ENCODE assay signal across 14 cellular contexts in genomic region chr4:1725521-1725920, GRCh38. TPM values are rescaled to one million over a fixed set of nuclear protein-coding genes. Genes with fewer than 3 reads are reported as not detected.
DNase-seq lines count a peak whose midpoint lies in the region; ATAC-seq and TF ChIP-seq lines count a peak whose summit lies in the region.
"Had no signal": no experiment of that assay in that cellular context is flagged by ENCODE, and none has a peak within 500 bp of the region (broad histone marks: within the 10 kb centered on the region; RNA-seq: fewer than 3 reads in every experiment).

No MANE protein-coding gene starts in this region.

- no peak overlapping the region for H2BK5ac ChIP-seq in IMR-90 (ENCODE audit: low read depth, low read length, poor library complexity, severe bottlenecking)

- intact Hi-C loops in activated CD4-positive, alpha-beta T cell treated with anti-CD3 and anti-CD28 coated beads for 36 hours (cut with DNase I, micrococcal nuclease) = no loop called here
- intact Hi-C loops in IMR-90 (cut with micrococcal nuclease) = loop anchor here (10.0 kb wide), 1 partner anchor 361 kb away; no protein-coding TSS in a partner anchor

- H3K4ac ChIP-seq in IMR-90 (ENCODE audit: low read depth, low read length) = no peak overlapping the region

- H3K4me1 ChIP-seq in IMR-90 (ENCODE audit: control insufficient read depth, insufficient read depth, low read length) (peaks cover 17% of the 10 kb centered on the region), neural progenitor cell (peaks cover 10% of the 10 kb centered on the region)

- no peak overlapping the region for H2AK5ac ChIP-seq in IMR-90 (ENCODE audit: low read depth, low read length)

- H3K9ac ChIP-seq in IMR-90 (ENCODE audit: low read depth, low read length) (no peak overlapping the region), neural progenitor cell (no peak overlapping the region)

- H3K79me1 ChIP-seq in IMR-90 (ENCODE audit: low read depth in 1 of 2, low read length in 2 of 2) = peaks cover 40 to 73% of the 10 kb centered on the region in 2 experiments

- H3K4me2 ChIP-seq in IMR-90 (ENCODE audit: low read depth, low read length) (no peak overlapping the region), neural progenitor cell (no peak overlapping the region)
- H3K4me2 ChIP-seq: hepatocyte had no signal

- peaks cover 76% of the 10 kb centered on the region for H3K36me3 Mint-ChIP-seq in activated CD4-positive, alpha-beta T cell treated with anti-CD3 and anti-CD28 coated beads for 36 hours (ENCODE audit: low read depth)
- peaks cover 64% of the 10 kb centered on the region for H3K36me3 Mint-ChIP-seq in activated naive CD8-positive, alpha-beta T cell treated with anti-CD3 and anti-CD28 coated beads for 36 hours
- peaks cover 20% of the 10 kb centered on the region for H3K36me3 Mint-ChIP-seq in neural progenitor cell

- no peaks in the 10 kb centered on the region for H3K27me3 Mint-ChIP-seq in activated CD4-positive, alpha-beta T cell treated with anti-CD3 and anti-CD28 coated beads for 36 hours
- H3K27me3 Mint-ChIP-seq in activated naive CD8-positive, alpha-beta T cell treated with anti-CD3 and anti-CD28 coated beads for 36 hours = no peaks in the 10 kb centered on the region
- peaks cover 2% of the 10 kb centered on the region for H3K27me3 Mint-ChIP-seq in neural progenitor cell (ENCODE audit: insufficient read depth, low read depth)

- H3K14ac ChIP-seq in IMR-90 (replicated peaks; ENCODE audit: low read depth, low read length) = no peak overlapping the region

- H2AK9ac ChIP-seq in IMR-90 (replicated peaks; ENCODE audit: low read depth, low read length, poor library complexity) = peak overlapping the region; percentile 83

- no peak for TF ChIP-seq POLR2A in IMR-90 (IDR thresholded peaks at IDR 0.05; ENCODE audit: low read depth, low read length)

- H3K9me3 Mint-ChIP-seq in activated CD4-positive, alpha-beta T cell treated with anti-CD3 and anti-CD28 coated beads for 36 hours (ENCODE audit: low read depth) = no peaks in the 10 kb centered on the region
- no peaks in the 10 kb centered on the region for H3K9me3 Mint-ChIP-seq in activated naive CD8-positive, alpha-beta T cell treated with anti-CD3 and anti-CD28 coated beads for 36 hours
- no peaks in the 10 kb centered on the region for H3K9me3 Mint-ChIP-seq in neural progenitor cell
- H3K9me3 Mint-ChIP-seq: WTC11 had no signal

- peak; percentile 1 for DNase-seq in activated CD4-positive, alpha-beta T cell treated with anti-CD3 and anti-CD28 coated beads for 36 hours
- DNase-seq in activated CD4-positive, alpha-beta T cell treated with anti-CD3 and anti-CD28 coated beads, Interleukin-2, amount 50 U/mL, for 1 hour = no peak
- DNase-seq in IMR-90 (no peak), neural progenitor cell (ENCODE audit: low spot score) (no peak), SIG-M5 (lab: John Stamatoyannopoulos, UW) (no peak), MV-4-11 (lab: John Stamatoyannopoulos, UW) (no peak)
- DNase-seq in activated naive CD8-positive, alpha-beta T cell treated with anti-CD3 and anti-CD28 coated beads for 36 hours = no peak
- DNase-seq in NK-92 treated with Interleukin-12 subunit alpha and Interleukin-12 subunit beta, amount 100 ng/mL, for 24 hours (lab: John Stamatoyannopoulos, UW) = no peak

- H2BK20ac ChIP-seq in IMR-90 (ENCODE audit: low read depth, low read length) = no peak overlapping the region

- no peak for TF ChIP-seq RAD21 in IMR-90 (IDR thresholded peaks at IDR 0.05; ENCODE audit: low read length)

- H3K4me3 Mint-ChIP-seq in activated CD4-positive, alpha-beta T cell treated with anti-CD3 and anti-CD28 coated beads for 36 hours = no peak overlapping the region
- no peak overlapping the region for H3K4me3 Mint-ChIP-seq in activated naive CD8-positive, alpha-beta T cell treated with anti-CD3 and anti-CD28 coated beads for 36 hours
- H3K4me3 Mint-ChIP-seq in neural progenitor cell = peak overlapping the region; percentile 52
- H3K4me3 Mint-ChIP-seq: WTC11 had no signal

- H3K27ac ChIP-seq in IMR-90 (ENCODE audit: insufficient read depth, low read length) = no peak overlapping the region
- H3K27ac ChIP-seq in neural progenitor cell = no peak overlapping the region
- H3K27ac ChIP-seq: hepatocyte, psoas muscle, testis had no signal

- no peak overlapping the region for H3K56ac ChIP-seq in IMR-90 (ENCODE audit: extremely low read depth, insufficient read depth, low read length)

- in situ Hi-C loops in IMR-90 (cut with MboI; ENCODE audit: low sequenced_read_pairs) = no loop called here

- CTCF ChIA-PET in activated CD4-positive, alpha-beta T cell treated with anti-CD3 and anti-CD28 coated beads for 36 hours (lab: Charles Lee) = interaction anchor here (0.6 to 13.1 kb wide), 6 partner anchors 16 to 815 kb away, joined by 3 to 196 read pairs (median 4); no protein-coding TSS in a partner anchor
- CTCF ChIA-PET in IMR-90 (lab: Yijun Ruan, JAX) = interaction anchor here (0.9 to 1.6 kb wide), 2 partner anchors 12 to 32 kb away, joined by 4 to 13 read pairs; no protein-coding TSS in a partner anchor

- H3K27ac Mint-ChIP-seq in activated CD4-positive, alpha-beta T cell treated with anti-CD3 and anti-CD28 coated beads for 36 hours = peak overlapping the region; percentile 51
- H3K27ac Mint-ChIP-seq in activated naive CD8-positive, alpha-beta T cell treated with anti-CD3 and anti-CD28 coated beads for 36 hours = peak overlapping the region; percentile 9
- H3K27ac Mint-ChIP-seq in neural progenitor cell = no peak overlapping the region

- H3K23ac ChIP-seq in IMR-90 (ENCODE audit: low read depth, low read length) = no peak overlapping the region

- peaks cover 68% of the 10 kb centered on the region for H3K4me1 Mint-ChIP-seq in activated CD4-positive, alpha-beta T cell treated with anti-CD3 and anti-CD28 coated beads for 36 hours
- H3K4me1 Mint-ChIP-seq in activated naive CD8-positive, alpha-beta T cell treated with anti-CD3 and anti-CD28 coated beads for 36 hours = peaks cover 41% of the 10 kb centered on the region
- peaks cover 30% of the 10 kb centered on the region for H3K4me1 Mint-ChIP-seq in neural progenitor cell

- no peak overlapping the region for H2BK120ac ChIP-seq in IMR-90 (ENCODE audit: low read depth, low read length)

- POLR2A ChIA-PET in activated CD4-positive, alpha-beta T cell treated with anti-CD3 and anti-CD28 coated beads for 36 hours (lab: Charles Lee) = interaction anchor here (0.6 to 1.2 kb wide), 3 partner anchors 15 to 32 kb away, joined by 3 to 5 read pairs (median 4); no protein-coding TSS in a partner anchor
- POLR2A ChIA-PET in IMR-90 (lab: Charles Lee; ENCODE audit: unreplicated experiment) = no interaction called here

- dilution Hi-C loops in IMR-90 (cut with HindIII; ENCODE audit: low sequenced_read_pairs, unreplicated experiment) = no loop called here

- H3K4me3 ChIP-seq in IMR-90 (ENCODE audit: insufficient read depth, low read depth, low read length) (no peak overlapping the region), neural progenitor cell (no peak overlapping the region)
- H3K4me3 ChIP-seq: body of pancreas, dorsolateral prefrontal cortex, hepatocyte, psoas muscle, testis had no signal

- H4K91ac ChIP-seq in IMR-90 (ENCODE audit: insufficient read depth, low read depth, low read length) = no peak overlapping the region

- no peak overlapping the region for H4K8ac ChIP-seq in IMR-90 (ENCODE audit: low read depth in 2 of 2, low read length in 2 of 2)

- no peaks in the 10 kb centered on the region for H3K27me3 ChIP-seq in IMR-90 (ENCODE audit: control insufficient read depth, insufficient read depth, low read length)
- H3K27me3 ChIP-seq in neural progenitor cell = no peaks in the 10 kb centered on the region
- H3K27me3 ChIP-seq: body of pancreas, dorsolateral prefrontal cortex, hepatocyte, testis had no signal

- ATAC-seq in activated CD4-positive, alpha-beta T cell treated with anti-CD3 and anti-CD28 coated beads for 36 hours = no peak
- ATAC-seq in IMR-90 (ENCODE audit: low read depth) = no peak

- H4K5ac ChIP-seq in IMR-90 (ENCODE audit: low read depth, low read length) = no peak overlapping the region

- no TSS peak for BruUV-seq in IMR-90 (replicated peaks; lab: Mats Ljungman, UMichigan)

- TF ChIP-seq CTCF in IMR-90 (conservative IDR thresholded peaks at IDR 0.05; ENCODE audit: low read depth, low read length) (no peak), neural progenitor cell (IDR thresholded peaks at IDR 0.05) (no peak)

- no peak overlapping the region for H2BK15ac ChIP-seq in IMR-90 (ENCODE audit: low read depth, low read length)

- peaks cover 76% of the 10 kb centered on the region for H3K79me2 ChIP-seq in neural progenitor cell (ENCODE audit: low read depth)

- H3K9me3 ChIP-seq in IMR-90 (ENCODE audit: control insufficient read depth, insufficient read depth, low read length) (no peaks in the 10 kb centered on the region), neural progenitor cell (ENCODE audit: low read depth) (no peaks in the 10 kb centered on the region)
- H3K9me3 ChIP-seq: body of pancreas, psoas muscle, testis had no signal

- peaks cover 3% of the 10 kb centered on the region; the same call in 1 of the 2 replicates for H3K9me1 ChIP-seq in IMR-90 (ENCODE audit: insufficient read depth, low read length)

- H3K36me3 ChIP-seq in IMR-90 (ENCODE audit: control insufficient read depth, insufficient read depth, low read length) = peaks cover 12% of the 10 kb centered on the region
- H3K36me3 ChIP-seq in neural progenitor cell = no peaks in the 10 kb centered on the region

- H4K20me1 ChIP-seq in IMR-90 (ENCODE audit: insufficient read depth, low read length) = peaks cover 18% of the 10 kb centered on the region; the same call in 1 of the 2 replicates
- peaks cover 83% of the 10 kb centered on the region for H4K20me1 ChIP-seq in neural progenitor cell (ENCODE audit: low read depth)

- no peak overlapping the region for H2AFZ ChIP-seq in IMR-90 (replicated peaks; ENCODE audit: low read length, poor library complexity)
- H2AFZ ChIP-seq in neural progenitor cell (replicated peaks) = no peak overlapping the region

- 100% methylated on average over 2 of the region's 10 CpGs; no CpG with 5 or more reads in 1 of the 2 experiments for WGBS in IMR-90 (ENCODE audit: extremely low coverage in 2 of 2, insufficient read length in 1 of 2), 2 experiments

- peaks cover 71% of the 10 kb centered on the region for H3F3A ChIP-seq in neural progenitor cell (ENCODE audit: low read depth)

- no peak overlapping the region for H3K18ac ChIP-seq in IMR-90 (ENCODE audit: low read depth, low read length)

RNA-seq across cellular contexts. Expression of gene TACC3, which starts 4.2 kb away (rescaled TPM):
- 100 to 1,000 TPM; 197 to 206 TPM for total RNA-seq in activated CD4-positive, alpha-beta T cell treated with anti-CD3 and anti-CD28 coated beads for 36 hours
- total RNA-seq in IMR-90 (2012; rRNA removed) (15.0 and 15.1 TPM in 2 replicates), neural progenitor cell (ENCODE audit: low replicate concordance) (68.4 and 115 TPM in 2 replicates)
- 49.7 and 49.8 TPM in 2 replicates for polyA plus RNA-seq in IMR-90 (2012; rRNA removed)
- 26.4 and 36.9 TPM in 2 replicates for polyA plus RNA-seq in IMR-90 (2012; cell fraction: cytosol; rRNA removed)
- 70.1 and 136 TPM in 2 replicates for polyA plus RNA-seq in IMR-90 (2012; cell fraction: nucleus; rRNA removed; ENCODE audit: low replicate concordance)
- total RNA-seq in activated naive CD8-positive, alpha-beta T cell treated with anti-CD3 and anti-CD28 coated beads for 36 hours = 100 to 1,000 TPM; 189 to 190 TPM

RNA-seq across cellular contexts. Expression of gene TMEM129, which starts 4.4 kb away (rescaled TPM):
- 10 to 100 TPM; 13.7 to 14.6 TPM for total RNA-seq in activated CD4-positive, alpha-beta T cell treated with anti-CD3 and anti-CD28 coated beads for 36 hours
- total RNA-seq in IMR-90 (2012; rRNA removed) = 6.6 and 6.7 TPM in 2 replicates
- polyA plus RNA-seq in IMR-90 (2012; rRNA removed) = 26.6 and 30.6 TPM in 2 replicates
- polyA plus RNA-seq in IMR-90 (2012; cell fraction: cytosol; rRNA removed) = 15.7 and 43.3 TPM in 2 replicates
- polyA plus RNA-seq in IMR-90 (2012; cell fraction: nucleus; rRNA removed; ENCODE audit: low replicate concordance) = 27.0 and 66.0 TPM in 2 replicates
- 10 to 100 TPM; 20.5 to 20.8 TPM for total RNA-seq in activated naive CD8-positive, alpha-beta T cell treated with anti-CD3 and anti-CD28 coated beads for 36 hours
- 14.1 and 55.4 TPM in 2 replicates for total RNA-seq in neural progenitor cell (ENCODE audit: low replicate concordance)

RNA-seq across cellular contexts. Expression of gene SLBP, which starts 13.4 kb away (rescaled TPM):
- total RNA-seq in activated CD4-positive, alpha-beta T cell treated with anti-CD3 and anti-CD28 coated beads for 36 hours = 100 to 1,000 TPM; 113 to 134 TPM
- total RNA-seq in IMR-90 (2012; rRNA removed) (66.1 and 85.5 TPM in 2 replicates), neural progenitor cell (ENCODE audit: low replicate concordance) (54.9 and 119 TPM in 2 replicates)
- 61.8 and 64.9 TPM in 2 replicates for polyA plus RNA-seq in IMR-90 (2012; rRNA removed)
- 23.0 and 34.5 TPM in 2 replicates for polyA plus RNA-seq in IMR-90 (2012; cell fraction: cytosol; rRNA removed)
- 12.5 and 31.3 TPM in 2 replicates for polyA plus RNA-seq in IMR-90 (2012; cell fraction: nucleus; rRNA removed; ENCODE audit: low replicate concordance)
- 100 to 1,000 TPM; 183 to 184 TPM for total RNA-seq in activated naive CD8-positive, alpha-beta T cell treated with anti-CD3 and anti-CD28 coated beads for 36 hours

RNA-seq across cellular contexts. Expression of gene FAM53A, which starts 41.4 kb away (rescaled TPM):
- total RNA-seq in activated CD4-positive, alpha-beta T cell treated with anti-CD3 and anti-CD28 coated beads for 36 hours = 1 to 10 TPM; 2.0 to 2.5 TPM
- total RNA-seq in IMR-90 (2012; rRNA removed) (1.9 and 2.0 TPM in 2 replicates), neural progenitor cell (ENCODE audit: low replicate concordance) (3.2 and 10.3 TPM in 2 replicates)
- 3.1 and 4.4 TPM in 2 replicates for polyA plus RNA-seq in IMR-90 (2012; rRNA removed)
- 3.7 and 4.1 TPM in 2 replicates for polyA plus RNA-seq in IMR-90 (2012; cell fraction: cytosol; rRNA removed)
- 5.3 and 12.2 TPM in 2 replicates for polyA plus RNA-seq in IMR-90 (2012; cell fraction: nucleus; rRNA removed; ENCODE audit: low replicate concordance)
- total RNA-seq in activated naive CD8-positive, alpha-beta T cell treated with anti-CD3 and anti-CD28 coated beads for 36 hours = 1 to 10 TPM in 1 of 2 experiments, under 1 TPM in 1; 0.82 to 1.3 TPM
